8 cellular contexts compared by ENCODE assay signal in the genomic region with DNA sequence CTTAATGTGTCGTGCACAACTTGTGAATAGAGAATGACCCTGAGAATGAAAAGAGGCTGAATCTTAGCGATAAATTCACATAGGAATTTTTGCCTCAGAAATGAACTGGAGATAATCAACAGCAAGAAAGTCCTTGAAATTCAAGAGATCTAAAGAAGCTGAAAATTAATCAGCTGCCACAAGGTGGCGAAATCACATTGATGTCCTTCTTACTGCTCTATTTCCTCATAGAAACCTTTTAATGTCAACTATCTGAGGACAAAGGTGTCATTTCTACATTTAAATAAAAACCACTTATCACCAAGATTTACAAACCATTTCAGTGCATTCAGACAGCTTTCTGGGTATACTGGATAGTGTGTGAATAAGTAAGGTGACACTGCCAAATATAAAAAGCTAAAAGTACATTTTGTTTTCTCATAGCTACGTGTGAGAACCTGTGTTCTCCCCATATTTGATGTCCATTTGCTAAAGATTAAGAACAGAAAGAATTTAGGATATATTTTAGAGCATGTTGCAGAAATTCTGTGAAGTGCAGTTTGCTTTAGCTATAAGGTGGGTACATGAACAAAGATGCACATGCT.
A peak's percentile ranks its signal among the peaks of the same experiment; 100 is the strongest.
DNase-seq lines count a peak whose midpoint lies in the region; ATAC-seq and TF ChIP-seq lines count a peak whose summit lies in the region.

No MANE protein-coding gene starts in this region.

- H3K4me1 ChIP-seq in A673 (ENCODE audit: insufficient read depth, low read length, poor library complexity, severe bottlenecking), result peaks cover 8% of the 10 kb centered on the region
- H3K4me1 ChIP-seq in MM.1S (ENCODE audit: low read length), result no peaks in the 10 kb centered on the region

- H3K9me2 ChIP-seq in MM.1S (replicated peaks; ENCODE audit: insufficient read depth, low read length), result no peaks in the 10 kb centered on the region

- no peak overlapping the region for H3K9ac ChIP-seq in MM.1S (ENCODE audit: low read length)

- H3K27ac ChIP-seq in A673 (ENCODE audit: low read depth, low read length, poor library complexity, severe bottlenecking), result no peak overlapping the region
- no peak overlapping the region for H3K27ac ChIP-seq in MM.1S (ENCODE audit: low read length)

- no peak overlapping the region for H3K4me2 ChIP-seq in MM.1S (ENCODE audit: low read depth, low read length)

- H4K20me1 ChIP-seq in MM.1S (ENCODE audit: insufficient read depth, low read length), result no peaks in the 10 kb centered on the region

- intact Hi-C loops in A673 (cut with micrococcal nuclease; ENCODE audit: unreplicated experiment), result loop anchor here (5.0 to 10.0 kb wide), 5 partner anchors 289 to 1816 kb away; no protein-coding TSS in a partner anchor

- H3K4me3 ChIP-seq in A673 (ENCODE audit: low read depth, low read length, poor library complexity, severe bottlenecking) (no peak overlapping the region), GM12865 (ENCODE audit: low read depth, low read length) (no peak overlapping the region), MM.1S (ENCODE audit: low read length) (no peak overlapping the region)

- H3K79me2 ChIP-seq in MM.1S (ENCODE audit: low read length), result no peaks in the 10 kb centered on the region

- TF ChIP-seq CTCF in A673 (conservative IDR thresholded peaks at IDR 0.05; ENCODE audit: low read depth, low read length) (peak; percentile 72), GM12865 (IDR thresholded peaks at IDR 0.05; ENCODE audit: insufficient read depth, low read depth, low read length, missing control alignments) (peak; percentile 28), MM.1S (IDR thresholded peaks at IDR 0.05; ENCODE audit: low read length) (peak; percentile 37)

- H3K9me3 ChIP-seq in A673 (ENCODE audit: low read depth, low read length, poor library complexity, severe bottlenecking) (no peaks in the 10 kb centered on the region), MM.1S (replicated peaks; ENCODE audit: insufficient read depth, low read length) (no peaks in the 10 kb centered on the region)

- no TSS peak for BruUV-seq in A673 (replicated peaks; lab: Mats Ljungman, UMichigan)

- no peak overlapping the region for H2AFZ ChIP-seq in MM.1S (ENCODE audit: low read length)

- no peaks in the 10 kb centered on the region for H3K27me3 ChIP-seq in A673 (replicated peaks; ENCODE audit: insufficient read depth, low read depth, low read length, poor library complexity)
- no peaks in the 10 kb centered on the region for H3K27me3 ChIP-seq in MM.1S (replicated peaks; ENCODE audit: insufficient read depth, low read length)

- ATAC-seq in HG02981 (IDR thresholded peaks at IDR 0.05; ENCODE audit: unreplicated experiment) (no peak), GM19328 (IDR thresholded peaks at IDR 0.05; ENCODE audit: unreplicated experiment) (no peak)

- DNase-seq in A673 (ENCODE audit: low spot score), result peak; percentile 69
- peak; percentile 47 for DNase-seq in GM12865 (ENCODE audit: low read depth)
- DNase-seq in MM.1S, result peak; percentile 15
- DNase-seq in SKM-1 treated with dmso at 0.1 percent for 144 hours (lab: John Stamatoyannopoulos, UW; ENCODE audit: unreplicated experiment), result peak; percentile 53
- peak; percentile 65 for DNase-seq in fibroblast of the conjunctiva (ENCODE audit: low read depth)
- peak; percentile 72 for DNase-seq in renal cortical epithelial cell (ENCODE audit: low read depth)

- H3F3A ChIP-seq in MM.1S (ENCODE audit: insufficient read depth, low read length), result no peaks in the 10 kb centered on the region

- H3K36me3 ChIP-seq in A673 (ENCODE audit: insufficient read depth, low read length, poor library complexity, severe bottlenecking) (no peaks in the 10 kb centered on the region), MM.1S (replicated peaks; ENCODE audit: insufficient read depth, low read length) (no peaks in the 10 kb centered on the region)

- CTCF ChIA-PET in A673 (lab: Charles Lee), result interaction anchor here (0.6 to 1.7 kb wide), 4 partner anchors 26 to 814 kb away, joined by 3 to 8 read pairs (median 5); no protein-coding TSS in a partner anchor

- POLR2A ChIA-PET in A673 (lab: Charles Lee; ENCODE audit: low non-redundant PET), result interaction anchor here (0.7 kb wide), 1 partner anchor 178 kb away, joined by 3 read pairs; no protein-coding TSS in a partner anchor

Comparison
In these comparisons a context has a peak if more than half of its experiments do, and no peak if none do; other contexts are left out.
1. DNase-seq: peak in every context shown above with its lines; median percentile 72 in renal cortical epithelial cell; 69 in A673; 65 in fibroblast of the conjunctiva; 53 in SKM-1 treated with dmso at 0.1 percent for 144 hours; 47 in GM12865; 15 in MM.1S.